Comparison of ENCODE assay signal across 19 cellular contexts in genomic region chr2:142254057-142254456, GRCh38.
"Had no signal": no experiment of that assay in that cellular context is flagged by ENCODE, and none has a peak within 500 bp of the region (broad histone marks: within the 10 kb centered on the region; RNA-seq: fewer than 3 reads in every experiment).

No MANE protein-coding gene starts in this region.

- DNase-seq: activated CD4-positive, alpha-beta memory T cell treated with anti-CD3 and anti-CD28 coated beads for 36 hours; activated CD4-positive, alpha-beta T cell treated with anti-CD3 and anti-CD28 coated beads for 48 hours; activated naive CD4-positive, alpha-beta T cell treated with Interleukin-2 at 50 U/mL for 16 hours; activated naive CD8-positive, alpha-beta T cell treated with anti-CD3 and anti-CD28 coated beads for 36 hours; activated T-cell treated with anti-CD3 and anti-CD28 coated beads, Interleukin-2, amount 50 U/mL, for 48 hours; amniotic stem cell; colonic mucosa; endodermal cell; esophagus squamous epithelium; gastrocnemius medialis; head of caudate nucleus; left cardiac atrium; midbrain; natural killer cell; stimulated activated CD4-positive, alpha-beta T cell treated with anti-CD3 and anti-CD28 coated beads, Interleukin-4, amount 100 ng/mL, for 4 hours; substantia nigra; T-helper 9 cell; thyroid gland had no signal

- H3K4me3 ChIP-seq: colonic mucosa, esophagus squamous epithelium, gastrocnemius medialis, prostate gland, thyroid gland had no signal

- H3K9me3 ChIP-seq: colonic mucosa, esophagus squamous epithelium, gastrocnemius medialis, prostate gland, thyroid gland had no signal

- H3K4me1 ChIP-seq: colonic mucosa, esophagus squamous epithelium, gastrocnemius medialis, prostate gland, thyroid gland had no signal

- H3K36me3 ChIP-seq: colonic mucosa, esophagus squamous epithelium, gastrocnemius medialis, prostate gland, thyroid gland had no signal

- H3K27me3 ChIP-seq: colonic mucosa, esophagus squamous epithelium, gastrocnemius medialis, thyroid gland had no signal

- H3K27ac ChIP-seq: colonic mucosa, esophagus squamous epithelium, gastrocnemius medialis, prostate gland, thyroid gland had no signal
